In the genomic region with DNA sequence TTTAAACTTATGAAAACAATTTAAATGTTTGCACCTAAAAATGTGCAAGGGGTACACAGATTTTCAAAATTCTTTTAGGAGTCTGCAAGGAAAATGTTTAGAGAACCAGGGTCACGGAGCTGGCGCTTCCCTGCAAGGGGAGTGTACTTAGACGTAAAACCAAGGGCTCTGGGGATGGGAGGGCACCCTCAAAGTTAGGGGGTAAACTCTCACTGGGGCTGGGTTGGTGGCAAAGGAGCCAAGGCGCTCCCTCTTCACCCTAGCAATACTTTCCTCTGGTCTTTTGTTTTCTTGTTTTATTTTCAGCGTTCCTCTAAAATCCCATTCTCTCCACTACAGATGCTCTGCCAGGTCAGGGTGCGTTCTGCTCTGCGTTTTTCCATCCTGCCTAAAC, we compare ENCODE assay signal across 1 cellular context.
TF ChIP-seq lines count a peak whose summit lies in the region.

No MANE protein-coding gene starts in this region.

TF ChIP-seq in GM12878, 131 proteins besides CTCF, POLR2A, EP300 and RAD21:
- TF ChIP-seq, protein P1, sequence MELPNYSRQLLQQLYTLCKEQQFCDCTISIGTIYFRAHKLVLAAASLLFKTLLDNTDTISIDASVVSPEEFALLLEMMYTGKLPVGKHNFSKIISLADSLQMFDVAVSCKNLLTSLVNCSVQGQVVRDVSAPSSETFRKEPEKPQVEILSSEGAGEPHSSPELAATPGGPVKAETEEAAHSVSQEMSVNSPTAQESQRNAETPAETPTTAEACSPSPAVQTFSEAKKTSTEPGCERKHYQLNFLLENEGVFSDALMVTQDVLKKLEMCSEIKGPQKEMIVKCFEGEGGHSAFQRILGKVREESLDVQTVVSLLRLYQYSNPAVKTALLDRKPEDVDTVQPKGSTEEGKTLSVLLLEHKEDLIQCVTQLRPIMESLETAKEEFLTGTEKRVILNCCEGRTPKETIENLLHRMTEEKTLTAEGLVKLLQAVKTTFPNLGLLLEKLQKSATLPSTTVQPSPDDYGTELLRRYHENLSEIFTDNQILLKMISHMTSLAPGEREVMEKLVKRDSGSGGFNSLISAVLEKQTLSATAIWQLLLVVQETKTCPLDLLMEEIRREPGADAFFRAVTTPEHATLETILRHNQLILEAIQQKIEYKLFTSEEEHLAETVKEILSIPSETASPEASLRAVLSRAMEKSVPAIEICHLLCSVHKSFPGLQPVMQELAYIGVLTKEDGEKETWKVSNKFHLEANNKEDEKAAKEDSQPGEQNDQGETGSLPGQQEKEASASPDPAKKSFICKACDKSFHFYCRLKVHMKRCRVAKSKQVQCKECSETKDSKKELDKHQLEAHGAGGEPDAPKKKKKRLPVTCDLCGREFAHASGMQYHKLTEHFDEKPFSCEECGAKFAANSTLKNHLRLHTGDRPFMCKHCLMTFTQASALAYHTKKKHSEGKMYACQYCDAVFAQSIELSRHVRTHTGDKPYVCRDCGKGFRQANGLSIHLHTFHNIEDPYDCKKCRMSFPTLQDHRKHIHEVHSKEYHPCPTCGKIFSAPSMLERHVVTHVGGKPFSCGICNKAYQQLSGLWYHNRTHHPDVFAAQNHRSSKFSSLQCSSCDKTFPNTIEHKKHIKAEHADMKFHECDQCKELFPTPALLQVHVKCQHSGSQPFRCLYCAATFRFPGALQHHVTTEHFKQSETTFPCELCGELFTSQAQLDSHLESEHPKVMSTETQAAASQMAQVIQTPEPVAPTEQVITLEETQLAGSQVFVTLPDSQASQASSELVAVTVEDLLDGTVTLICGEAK (IDR thresholded peaks at IDR 0.05; ENCODE audit: borderline replicate concordance): 0 out of 2 replicates have a peak, but pooled peaks have one; percentile 9
- TF ChIP-seq, protein P2, sequence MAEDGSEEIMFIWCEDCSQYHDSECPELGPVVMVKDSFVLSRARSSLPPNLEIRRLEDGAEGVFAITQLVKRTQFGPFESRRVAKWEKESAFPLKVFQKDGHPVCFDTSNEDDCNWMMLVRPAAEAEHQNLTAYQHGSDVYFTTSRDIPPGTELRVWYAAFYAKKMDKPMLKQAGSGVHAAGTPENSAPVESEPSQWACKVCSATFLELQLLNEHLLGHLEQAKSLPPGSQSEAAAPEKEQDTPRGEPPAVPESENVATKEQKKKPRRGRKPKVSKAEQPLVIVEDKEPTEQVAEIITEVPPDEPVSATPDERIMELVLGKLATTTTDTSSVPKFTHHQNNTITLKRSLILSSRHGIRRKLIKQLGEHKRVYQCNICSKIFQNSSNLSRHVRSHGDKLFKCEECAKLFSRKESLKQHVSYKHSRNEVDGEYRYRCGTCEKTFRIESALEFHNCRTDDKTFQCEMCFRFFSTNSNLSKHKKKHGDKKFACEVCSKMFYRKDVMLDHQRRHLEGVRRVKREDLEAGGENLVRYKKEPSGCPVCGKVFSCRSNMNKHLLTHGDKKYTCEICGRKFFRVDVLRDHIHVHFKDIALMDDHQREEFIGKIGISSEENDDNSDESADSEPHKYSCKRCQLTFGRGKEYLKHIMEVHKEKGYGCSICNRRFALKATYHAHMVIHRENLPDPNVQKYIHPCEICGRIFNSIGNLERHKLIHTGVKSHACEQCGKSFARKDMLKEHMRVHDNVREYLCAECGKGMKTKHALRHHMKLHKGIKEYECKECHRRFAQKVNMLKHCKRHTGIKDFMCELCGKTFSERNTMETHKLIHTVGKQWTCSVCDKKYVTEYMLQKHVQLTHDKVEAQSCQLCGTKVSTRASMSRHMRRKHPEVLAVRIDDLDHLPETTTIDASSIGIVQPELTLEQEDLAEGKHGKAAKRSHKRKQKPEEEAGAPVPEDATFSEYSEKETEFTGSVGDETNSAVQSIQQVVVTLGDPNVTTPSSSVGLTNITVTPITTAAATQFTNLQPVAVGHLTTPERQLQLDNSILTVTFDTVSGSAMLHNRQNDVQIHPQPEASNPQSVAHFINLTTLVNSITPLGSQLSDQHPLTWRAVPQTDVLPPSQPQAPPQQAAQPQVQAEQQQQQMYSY (CRISPR knock-in tag; IDR thresholded peaks at IDR 0.05): no peak
TF ChIP-seq in GM12878: peak in this region for 1.
